Comparison of ENCODE assay signal across 8 cellular contexts in the genomic region with DNA sequence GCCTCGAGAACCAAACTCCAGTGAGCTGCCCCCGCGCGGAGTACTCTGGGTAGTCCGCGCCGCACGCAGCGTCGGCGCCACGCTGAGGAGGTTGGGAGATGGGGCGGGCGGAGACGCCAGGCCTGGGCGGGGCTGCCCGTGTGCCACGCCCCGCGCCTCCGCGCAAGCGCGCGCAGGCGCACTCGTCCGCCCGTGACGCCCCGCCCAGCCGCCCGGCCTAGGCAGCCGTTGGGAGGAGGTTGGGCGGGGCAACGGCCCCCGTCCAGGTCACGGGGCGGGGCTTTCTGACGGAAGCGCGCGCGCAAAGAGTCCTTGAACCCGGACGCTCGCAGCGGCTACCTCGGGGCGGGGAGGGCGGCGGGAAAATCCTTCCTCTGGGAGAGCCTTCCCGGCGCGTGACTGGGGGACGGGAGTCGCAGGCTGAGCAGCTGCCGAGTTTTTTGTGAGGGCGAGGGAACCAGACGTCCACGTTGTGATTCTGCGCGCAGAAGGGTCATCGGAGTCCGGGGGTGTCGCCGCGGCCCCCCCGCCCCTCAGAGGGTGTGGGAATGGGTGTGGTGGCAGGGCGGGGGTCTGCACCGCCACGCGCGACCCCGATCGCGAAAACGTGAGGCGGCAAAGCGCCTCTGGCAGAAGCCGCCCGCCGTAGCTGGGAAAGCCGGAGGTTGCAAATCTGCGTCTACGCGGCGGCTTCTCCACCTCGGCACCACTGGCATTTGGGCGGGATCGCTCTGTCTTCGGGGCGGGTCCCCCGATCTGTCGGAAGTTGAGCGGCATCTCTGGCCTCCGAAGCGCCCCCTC. TPM values are rescaled to one million over a fixed set of nuclear protein-coding genes. Genes with fewer than 3 reads are reported as not detected.
DNase-seq lines count a peak whose midpoint lies in the region; ATAC-seq and TF ChIP-seq lines count a peak whose summit lies in the region.

TSS of gene MED26 (minus strand) at position 22 of the 801 bp plus-strand sequence. CDS start 261 bp downstream, outside the sequence.

- H3K27me3 ChIP-seq in mesendoderm (ENCODE audit: insufficient read depth, low read length, poor library complexity), result no peaks in the 10 kb centered on the region

- H4K5ac ChIP-seq in mesendoderm (ENCODE audit: low read length), result no peak within 1 kb of the TSS

- H2AK5ac ChIP-seq in mesendoderm (ENCODE audit: low read length), result no peak within 1 kb of the TSS

- peaks cover 17% of the 10 kb centered on the region for H3K79me1 ChIP-seq in mesendoderm (ENCODE audit: low read length)

- DNase-seq in COLO829 (ENCODE audit: low spot score) (peak; percentile 99), GM20000 (ENCODE audit: low spot score) (peak; percentile 99), HT-29 (ENCODE audit: low spot score) (peak; percentile 90), mesendoderm (peak; percentile 94)
- peak; percentile 92 for DNase-seq in NK-92 treated with Interleukin-12 subunit alpha and Interleukin-12 subunit beta, amount 100 ng/mL, for 24 hours (lab: John Stamatoyannopoulos, UW)
- peak; percentile 88 to 91 for DNase-seq in activated CD8-positive, alpha-beta memory T cell treated with anti-CD3 and anti-CD28 coated beads for 4 hours (ENCODE audit: low read depth in 2 of 2)
- DNase-seq in effector memory CD8-positive, alpha-beta T cell, result peak; percentile 91 to 92 (median 92)
- DNase-seq in stimulated activated CD8-positive, alpha-beta memory T cell treated with anti-CD3 and anti-CD28 coated beads, Interleukin-12 subunit alpha, Interleukin-12 subunit beta, amount 100 ng/mL, for 4 hours (ENCODE audit: low read depth), result peak; percentile 95

- H3K4me3 Mint-ChIP-seq in effector memory CD8-positive, alpha-beta T cell, result peak within 1 kb of the TSS; percentile 96

- H3K4ac ChIP-seq in mesendoderm (ENCODE audit: low read depth, low read length), result peak within 1 kb of the TSS; percentile 84

- peak within 1 kb of the TSS; percentile 86 for H3K4me3 ChIP-seq in mesendoderm (ENCODE audit: low read length)

- peaks cover 49% of the 10 kb centered on the region for H3K36me3 Mint-ChIP-seq in effector memory CD8-positive, alpha-beta T cell (ENCODE audit: insufficient read depth)

- H3K27ac Mint-ChIP-seq in effector memory CD8-positive, alpha-beta T cell, result peak within 1 kb of the TSS; percentile 96 to 97

- H2BK120ac ChIP-seq in mesendoderm (ENCODE audit: low read depth, low read length), result no peak within 1 kb of the TSS

- no peak within 1 kb of the TSS for H2BK15ac ChIP-seq in mesendoderm (replicated peaks; ENCODE audit: low read depth)

- ATAC-seq in effector memory CD8-positive, alpha-beta T cell (replicated peaks), result peak; percentile 92

- peaks cover 43% of the 10 kb centered on the region for H3K79me2 ChIP-seq in mesendoderm (ENCODE audit: control insufficient read depth, insufficient read depth, low read length)

- peaks cover 37 to 41% of the 10 kb centered on the region in 2 donors for H3K4me1 Mint-ChIP-seq in effector memory CD8-positive, alpha-beta T cell (ENCODE audit: low read depth in 2 of 2)

- peak within 1 kb of the TSS; percentile 94 for H3K9ac ChIP-seq in mesendoderm (ENCODE audit: low read length)

- no peak within 1 kb of the TSS for H2BK5ac ChIP-seq in mesendoderm (ENCODE audit: low read length)

- TF ChIP-seq CTCF in GM20000 (IDR thresholded peaks at IDR 0.05; ENCODE audit: extremely low read depth, missing control alignments), result no peak

- peak within 1 kb of the TSS; percentile 97 for H3K56ac ChIP-seq in mesendoderm (ENCODE audit: low read length)

- H3K27me3 Mint-ChIP-seq in effector memory CD8-positive, alpha-beta T cell, result no peaks in the 10 kb centered on the region

- H3K4me1 ChIP-seq in mesendoderm (ENCODE audit: control insufficient read depth, low read depth, low read length), result peaks cover 3% of the 10 kb centered on the region

- peak within 1 kb of the TSS; percentile 28 for H4K8ac ChIP-seq in mesendoderm (ENCODE audit: low read depth, low read length)

- no peak within 1 kb of the TSS for H3K23ac ChIP-seq in mesendoderm (ENCODE audit: low read length)

- WGBS in mesendoderm (ENCODE audit: extremely low coverage, insufficient coverage, low lambda C conversion rate), result no CpG with 5 or more reads among the region's 98 CpGs

- H3K36me3 ChIP-seq in mesendoderm (ENCODE audit: control insufficient read depth, insufficient read depth, low read length), result peaks cover 5% of the 10 kb centered on the region

- peak within 1 kb of the TSS; percentile 82 for H3K4me2 ChIP-seq in mesendoderm (ENCODE audit: low read length)

- H3K27ac ChIP-seq in mesendoderm (ENCODE audit: low read depth, low read length), result peak within 1 kb of the TSS; percentile 94

- peak within 1 kb of the TSS; percentile 54 for H3K18ac ChIP-seq in mesendoderm (ENCODE audit: low read length)

- no peaks in the 10 kb centered on the region for H3K9me3 Mint-ChIP-seq in effector memory CD8-positive, alpha-beta T cell

RNA-seq across cellular contexts. Expression of gene MED26, which starts in this region (rescaled TPM):
- 9.6 and 12.5 TPM in 2 replicates for total RNA-seq in HT-29 (2014; rRNA removed; shearing (Covaris generic))
- polyA plus RNA-seq in mesendoderm (2013, experiment 1 of 2), result 7.8 TPM
- polyA plus RNA-seq in mesendoderm (2013, experiment 2 of 2), result 7.7 TPM

Comparison
In these comparisons a context has a peak if more than half of its experiments do, and no peak if none do; other contexts are left out.
1. Peak in every context shown above with its lines: DNase-seq, ATAC-seq, H3K4me3 ChIP-seq and H3K27ac ChIP-seq.